Comparison of ENCODE assay signal across 9 cellular contexts in genomic region chr10:3763852-3764625, GRCh38. TPM values are rescaled to one million over a fixed set of nuclear protein-coding genes. Genes with fewer than 3 reads are reported as not detected.
DNase-seq lines count a peak whose midpoint lies in the region; ATAC-seq and TF ChIP-seq lines count a peak whose summit lies in the region.
"Had no signal": no experiment of that assay in that cellular context is flagged by ENCODE, and none has a peak within 500 bp of the region (broad histone marks: within the 10 kb centered on the region; RNA-seq: fewer than 3 reads in every experiment).

No MANE protein-coding gene starts in this region.

- peak; percentile 46 for ATAC-seq in Panc1
- ATAC-seq in HG02885 (IDR thresholded peaks at IDR 0.05; ENCODE audit: poor library complexity, unreplicated experiment), result no peak
- ATAC-seq in HG03108 (IDR thresholded peaks at IDR 0.05; ENCODE audit: unreplicated experiment), result no peak

- no peak for TF ChIP-seq POLR2A in esophagus muscularis mucosa (IDR thresholded peaks at IDR 0.05; ENCODE audit: low read depth)

- BruUV-seq in Panc1 (replicated peaks; lab: Mats Ljungman, UMichigan), result no TSS peak

- H3K36me3 ChIP-seq in Panc1 (ENCODE audit: control insufficient read depth, insufficient read depth, low read length), result no peaks in the 10 kb centered on the region
- H3K36me3 ChIP-seq in esophagus muscularis mucosa, result no peaks in the 10 kb centered on the region

- WGBS in esophagus muscularis mucosa, result 54% methylated on average over 8 of the region's 8 CpGs

- H3K27me3 ChIP-seq in Panc1 (ENCODE audit: control insufficient read depth, insufficient read depth, low read length), result no peaks in the 10 kb centered on the region
- no peaks in the 10 kb centered on the region for H3K27me3 ChIP-seq in esophagus muscularis mucosa

- CTCF ChIA-PET in Panc1 (lab: Charles Lee), result no interaction called here
- CTCF ChIA-PET in GM10248 (lab: Yijun Ruan, JAX), result interaction anchor here (1.2 to 1.6 kb wide), 3 partner anchors 11 to 14 kb away, joined by 3 to 5 read pairs (median 4); no protein-coding TSS in a partner anchor

- no peak for TF ChIP-seq EP300 in esophagus muscularis mucosa (IDR thresholded peaks at IDR 0.05)

- in situ Hi-C loops in Panc1 (cut with HindIII; ENCODE audit: low pct_unique_long_range_greater_than_20kb, low sequenced_read_pairs), result no loop called here

- POLR2A ChIA-PET in Panc1 (lab: Charles Lee) (interaction anchor here (0.6 to 0.7 kb wide), 2 partner anchors 142 to 400 kb away, joined by 3 read pairs; no protein-coding TSS in a partner anchor), GM10248 (lab: Yijun Ruan, JAX) (interaction anchor here (1.0 to 1.5 kb wide), 2 partner anchors 19 to 21 kb away, joined by 3 to 4 read pairs; partner anchors contain the start of gene KLF6)

- intact Hi-C loops in Panc1 (cut with micrococcal nuclease; ENCODE audit: unreplicated experiment) (loop anchor here (5.0 kb wide), 1 partner anchor 297 kb away; no protein-coding TSS in a partner anchor), esophagus muscularis mucosa (cut with DNase I) (no loop called here)

- no peak for TF ChIP-seq CTCF in Panc1 (IDR thresholded peaks at IDR 0.05)
- no peak for TF ChIP-seq CTCF in esophagus muscularis mucosa (IDR thresholded peaks at IDR 0.05)
- TF ChIP-seq CTCF in GM10248 (IDR thresholded peaks at IDR 0.05; ENCODE audit: control extremely low read depth, extremely low read depth, low read depth, missing control alignments), result no peak

- H3K9me3 ChIP-seq in Panc1 (ENCODE audit: control insufficient read depth, insufficient read depth, low read depth, low read length) (no peaks in the 10 kb centered on the region), esophagus muscularis mucosa (no peaks in the 10 kb centered on the region)

- peak overlapping the region in 1 of 2 experiments; percentile 14; a peak in 2 of 4 replicates for H3K4me3 ChIP-seq in Panc1 (ENCODE audit: low read depth in 2 of 2, low read length in 2 of 2)
- no peak overlapping the region for H3K4me3 ChIP-seq in esophagus muscularis mucosa
- no peak overlapping the region for H3K4me3 ChIP-seq in skin epidermis

- DNase-seq in EH (ENCODE audit: low read depth), result peak; percentile 75
- DNase-seq in Panc1 (ENCODE audit: low read depth, low spot score), result peak; percentile 78
- no peak for DNase-seq in esophagus muscularis mucosa (ENCODE audit: extremely low spot score)
- no peak for DNase-seq in GM10248 (ENCODE audit: extremely low spot score)
- DNase-seq: activated naive CD4-positive, alpha-beta T cell; NCI-H187 had no signal

- H3K27ac ChIP-seq in Panc1 (ENCODE audit: low read length) (peak overlapping the region; percentile 89), esophagus muscularis mucosa (replicated peaks in 1 of 4) (peak overlapping the region; percentile 13 to 60 (median 38)), skin epidermis (peak overlapping the region in 20 of 21 experiments; percentile 6 to 91 (median 70))

- peaks cover 50% of the 10 kb centered on the region for H3K4me1 ChIP-seq in Panc1 (ENCODE audit: control insufficient read depth, insufficient read depth, low read length)
- H3K4me1 ChIP-seq in esophagus muscularis mucosa, result peaks cover 5 to 31% (median 26%) of the 10 kb centered on the region in 4 donors

RNA-seq across cellular contexts. Expression of gene KLF6, which starts 21.0 kb away (rescaled TPM):
- total RNA-seq in Panc1 (2021; ENCODE audit: unreplicated experiment) (177 TPM), esophagus muscularis mucosa (100 to 1,000 TPM; 114 to 145 (median 123) TPM)
- 108 TPM for polyA plus RNA-seq in Panc1 (2012; ENCODE audit: insufficient read length)

Comparison
In these comparisons a context has a peak if more than half of its experiments do, and no peak if none do; other contexts are left out.
1. DNase-seq: peak in EH (single experiment) and Panc1 (single experiment); none in esophagus muscularis mucosa (single experiment) and GM10248 (single experiment).
2. H3K27ac ChIP-seq: peak in every context shown above with its lines; median percentile 89 in Panc1; 70 in skin epidermis; 38 in esophagus muscularis mucosa.